In the genomic region with DNA sequence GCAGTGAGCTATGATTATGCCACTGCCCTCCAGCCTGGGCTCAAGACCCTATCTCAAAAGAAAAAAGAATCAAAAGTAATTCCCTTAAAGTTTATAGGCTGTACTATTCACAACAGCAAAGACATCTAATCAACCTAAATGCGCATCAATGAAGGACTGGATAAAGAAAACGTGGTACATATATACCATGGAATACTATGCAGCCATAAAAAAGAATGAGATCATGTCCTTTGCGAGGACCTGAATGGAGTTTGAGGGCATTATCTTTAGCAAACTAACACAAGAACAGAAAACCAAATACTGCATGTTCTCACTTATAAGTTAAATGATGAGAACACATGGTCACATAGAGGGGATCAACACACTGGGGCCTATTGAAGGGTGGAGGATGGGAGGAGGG, we compare ENCODE assay signal across 19 cellular contexts. TPM values are rescaled to one million over a fixed set of nuclear protein-coding genes. Genes with fewer than 3 reads are reported as not detected.
DNase-seq lines count a peak whose midpoint lies in the region; ATAC-seq and TF ChIP-seq lines count a peak whose summit lies in the region.
"Had no signal": no experiment of that assay in that cellular context is flagged by ENCODE, and none has a peak within 500 bp of the region (broad histone marks: within the 10 kb centered on the region; RNA-seq: fewer than 3 reads in every experiment).

No MANE protein-coding gene starts in this region.

- no peak overlapping the region for H3K4me3 Mint-ChIP-seq in activated T-cell treated with anti-CD3 and anti-CD28 coated beads, Interleukin-2, amount 50 U/mL, for 72 hours
- H3K4me3 Mint-ChIP-seq in activated T-cell treated with anti-CD3 and anti-CD28 coated beads, Interleukin-2, amount 50 U/mL, for 4 hours: no peak overlapping the region
- no peak overlapping the region for H3K4me3 Mint-ChIP-seq in activated naive CD8-positive, alpha-beta T cell treated with anti-CD3 and anti-CD28 coated beads, Interleukin-2, amount 50 U/mL, for 24 hours
- no peak overlapping the region for H3K4me3 Mint-ChIP-seq in activated naive CD8-positive, alpha-beta T cell treated with anti-CD3 and anti-CD28 coated beads for 36 hours
- H3K4me3 Mint-ChIP-seq in T-helper 17 cell (peak overlapping the region; percentile 45), endothelial cell (ENCODE audit: unreplicated experiment) (peak overlapping the region; percentile 85)
- H3K4me3 Mint-ChIP-seq: B cell; CD8-positive, alpha-beta T cell had no signal

- H3K9me3 ChIP-seq in T-helper 17 cell (ENCODE audit: control insufficient read depth, low read length, poor library complexity, severe bottlenecking): no peaks in the 10 kb centered on the region
- H3K9me3 ChIP-seq: BLaER1, Caco-2 had no signal

- H3K27me3 Mint-ChIP-seq in activated T-cell treated with anti-CD3 and anti-CD28 coated beads, Interleukin-2, amount 50 U/mL, for 72 hours (ENCODE audit: low read depth): no peaks in the 10 kb centered on the region
- H3K27me3 Mint-ChIP-seq in activated T-cell treated with anti-CD3 and anti-CD28 coated beads, Interleukin-2, amount 50 U/mL, for 4 hours (ENCODE audit: low read depth): no peaks in the 10 kb centered on the region
- no peaks in the 10 kb centered on the region for H3K27me3 Mint-ChIP-seq in activated naive CD8-positive, alpha-beta T cell treated with anti-CD3 and anti-CD28 coated beads, Interleukin-2, amount 50 U/mL, for 24 hours
- H3K27me3 Mint-ChIP-seq in activated naive CD8-positive, alpha-beta T cell treated with anti-CD3 and anti-CD28 coated beads for 36 hours: no peaks in the 10 kb centered on the region
- no peaks in the 10 kb centered on the region for H3K27me3 Mint-ChIP-seq in T-helper 17 cell
- H3K27me3 Mint-ChIP-seq in endothelial cell (ENCODE audit: unreplicated experiment): no peaks in the 10 kb centered on the region
- H3K27me3 Mint-ChIP-seq: B cell; CD4-positive, CD25-positive, alpha-beta regulatory T cell had no signal

- no peak for TF ChIP-seq CTCF in endothelial cell (IDR thresholded peaks at IDR 0.05; ENCODE audit: unreplicated experiment)

- peaks cover 21 to 56% of the 10 kb centered on the region in 2 donors for H3K36me3 Mint-ChIP-seq in activated T-cell treated with anti-CD3 and anti-CD28 coated beads, Interleukin-2, amount 50 U/mL, for 72 hours (ENCODE audit: insufficient read depth in 2 of 2)
- H3K36me3 Mint-ChIP-seq in activated T-cell treated with anti-CD3 and anti-CD28 coated beads, Interleukin-2, amount 50 U/mL, for 4 hours (ENCODE audit: insufficient read depth): peaks cover 55% of the 10 kb centered on the region
- H3K36me3 Mint-ChIP-seq in activated naive CD8-positive, alpha-beta T cell treated with anti-CD3 and anti-CD28 coated beads, Interleukin-2, amount 50 U/mL, for 24 hours (ENCODE audit: low read depth): peaks cover 85% of the 10 kb centered on the region
- H3K36me3 Mint-ChIP-seq in activated naive CD8-positive, alpha-beta T cell treated with anti-CD3 and anti-CD28 coated beads for 36 hours: peaks cover 53% of the 10 kb centered on the region
- H3K36me3 Mint-ChIP-seq in T-helper 17 cell (ENCODE audit: low read depth) (peaks cover 9% of the 10 kb centered on the region), endothelial cell (ENCODE audit: low read depth, unreplicated experiment) (peaks cover 48% of the 10 kb centered on the region)

- H3K4me1 Mint-ChIP-seq in activated T-cell treated with anti-CD3 and anti-CD28 coated beads, Interleukin-2, amount 50 U/mL, for 72 hours (ENCODE audit: low read depth): peaks cover 34% of the 10 kb centered on the region
- peaks cover 19% of the 10 kb centered on the region for H3K4me1 Mint-ChIP-seq in activated T-cell treated with anti-CD3 and anti-CD28 coated beads, Interleukin-2, amount 50 U/mL, for 4 hours (ENCODE audit: low read depth)
- peaks cover 30% of the 10 kb centered on the region for H3K4me1 Mint-ChIP-seq in activated naive CD8-positive, alpha-beta T cell treated with anti-CD3 and anti-CD28 coated beads, Interleukin-2, amount 50 U/mL, for 24 hours
- peaks cover 27% of the 10 kb centered on the region for H3K4me1 Mint-ChIP-seq in activated naive CD8-positive, alpha-beta T cell treated with anti-CD3 and anti-CD28 coated beads for 36 hours
- H3K4me1 Mint-ChIP-seq in T-helper 17 cell (peaks cover 8% of the 10 kb centered on the region), endothelial cell (ENCODE audit: unreplicated experiment) (no peaks in the 10 kb centered on the region)

- H3K27ac Mint-ChIP-seq in activated T-cell treated with anti-CD3 and anti-CD28 coated beads, Interleukin-2, amount 50 U/mL, for 72 hours: peak overlapping the region; percentile 9
- peak overlapping the region; percentile 60 for H3K27ac Mint-ChIP-seq in activated naive CD8-positive, alpha-beta T cell treated with anti-CD3 and anti-CD28 coated beads, Interleukin-2, amount 50 U/mL, for 24 hours
- H3K27ac Mint-ChIP-seq in activated naive CD8-positive, alpha-beta T cell treated with anti-CD3 and anti-CD28 coated beads for 36 hours: no peak overlapping the region
- H3K27ac Mint-ChIP-seq in T-helper 17 cell: peak overlapping the region; percentile 19
- peak overlapping the region; percentile 27 for H3K27ac Mint-ChIP-seq in endothelial cell (ENCODE audit: unreplicated experiment)
- H3K27ac Mint-ChIP-seq: B cell; CD8-positive, alpha-beta T cell had no signal

- DNase-seq in activated T-cell treated with anti-CD3 and anti-CD28 coated beads, Interleukin-2, amount 50 U/mL, for 72 hours: no peak
- no peak for DNase-seq in activated T-cell treated with anti-CD3 and anti-CD28 coated beads, Interleukin-2, amount 50 U/mL, for 4 hours
- no peak for DNase-seq in activated naive CD8-positive, alpha-beta T cell treated with anti-CD3 and anti-CD28 coated beads, Interleukin-2, amount 50 U/mL, for 24 hours
- no peak for DNase-seq in activated naive CD8-positive, alpha-beta T cell treated with anti-CD3 and anti-CD28 coated beads for 36 hours
- DNase-seq in T-helper 17 cell (no peak), endothelial cell (ENCODE audit: low spot score) (no peak), DMS 273 treated with DMSO at 0.1 percent for 48 hours (lab: John Stamatoyannopoulos, UW) (no peak)
- DNase-seq: CD4-positive, CD25-positive, alpha-beta regulatory T cell; CD8-positive, alpha-beta T cell; DMS79; EL; GDM1; GM23248; H7; HCEC 1CT had no signal

- H3K9me3 Mint-ChIP-seq in activated T-cell treated with anti-CD3 and anti-CD28 coated beads, Interleukin-2, amount 50 U/mL, for 72 hours: no peaks in the 10 kb centered on the region
- H3K9me3 Mint-ChIP-seq in activated T-cell treated with anti-CD3 and anti-CD28 coated beads, Interleukin-2, amount 50 U/mL, for 4 hours: no peaks in the 10 kb centered on the region
- peaks cover 3% of the 10 kb centered on the region for H3K9me3 Mint-ChIP-seq in activated naive CD8-positive, alpha-beta T cell treated with anti-CD3 and anti-CD28 coated beads, Interleukin-2, amount 50 U/mL, for 24 hours
- peaks cover 1% of the 10 kb centered on the region for H3K9me3 Mint-ChIP-seq in activated naive CD8-positive, alpha-beta T cell treated with anti-CD3 and anti-CD28 coated beads for 36 hours
- no peaks in the 10 kb centered on the region for H3K9me3 Mint-ChIP-seq in endothelial cell (ENCODE audit: unreplicated experiment)
- H3K9me3 Mint-ChIP-seq: CD8-positive, alpha-beta T cell had no signal

- no peak for ATAC-seq in activated T-cell treated with anti-CD3 and anti-CD28 coated beads, Interleukin-2, amount 50 U/mL, for 72 hours (replicated peaks in 1 of 2)
- ATAC-seq in activated T-cell treated with anti-CD3 and anti-CD28 coated beads, Interleukin-2, amount 50 U/mL, for 4 hours: no peak
- ATAC-seq in activated naive CD8-positive, alpha-beta T cell treated with anti-CD3 and anti-CD28 coated beads, Interleukin-2, amount 50 U/mL, for 24 hours: no peak
- no peak for ATAC-seq in T-helper 17 cell
- ATAC-seq: CD8-positive, alpha-beta T cell; GM12878 had no signal

RNA-seq across cellular contexts. Expression of gene ZNFX1, which starts 16.7 kb away (rescaled TPM):
- 10 to 100 TPM; 37.8 to 48.8 TPM for total RNA-seq in activated T-cell treated with anti-CD3 and anti-CD28 coated beads, Interleukin-2, amount 50 U/mL, for 72 hours
- total RNA-seq in activated T-cell treated with anti-CD3 and anti-CD28 coated beads, Interleukin-2, amount 50 U/mL, for 4 hours: 10 to 100 TPM; 52.5 to 69.2 (median 56.4) TPM
- 10 to 100 TPM; 45.8 to 48.0 TPM for total RNA-seq in activated naive CD8-positive, alpha-beta T cell treated with anti-CD3 and anti-CD28 coated beads for 36 hours
- total RNA-seq in T-helper 17 cell (10 to 100 TPM; 54.0 to 58.8 TPM), endothelial cell (ENCODE audit: unreplicated experiment) (25.0 TPM)

RNA-seq across cellular contexts. Expression of gene DDX27, which starts 42.0 kb away (rescaled TPM):
- total RNA-seq in activated T-cell treated with anti-CD3 and anti-CD28 coated beads, Interleukin-2, amount 50 U/mL, for 72 hours: 10 to 100 TPM; 49.6 to 49.8 TPM
- 10 to 100 TPM; 89.6 to 94.8 (median 93.1) TPM for total RNA-seq in activated T-cell treated with anti-CD3 and anti-CD28 coated beads, Interleukin-2, amount 50 U/mL, for 4 hours
- 10 to 100 TPM; 65.4 to 67.6 TPM for total RNA-seq in activated naive CD8-positive, alpha-beta T cell treated with anti-CD3 and anti-CD28 coated beads for 36 hours
- 10 to 100 TPM; 84.1 to 87.5 TPM for total RNA-seq in T-helper 17 cell
- 29.6 TPM for total RNA-seq in endothelial cell (ENCODE audit: unreplicated experiment)

Comparison
In these comparisons a context has a peak if more than half of its experiments do, and no peak if none do; other contexts are left out.
1. H3K4me3 Mint-ChIP-seq: peak in T-helper 17 cell (single experiment) and endothelial cell (single experiment); none in activated T-cell treated with anti-CD3 and anti-CD28 coated beads, Interleukin-2, amount 50 U/mL, for 72 hours (0 of 2), activated T-cell treated with anti-CD3 and anti-CD28 coated beads, Interleukin-2, amount 50 U/mL, for 4 hours (single experiment), activated naive CD8-positive, alpha-beta T cell treated with anti-CD3 and anti-CD28 coated beads, Interleukin-2, amount 50 U/mL, for 24 hours (single experiment) and activated naive CD8-positive, alpha-beta T cell treated with anti-CD3 and anti-CD28 coated beads for 36 hours (single experiment).